In the genomic region with DNA sequence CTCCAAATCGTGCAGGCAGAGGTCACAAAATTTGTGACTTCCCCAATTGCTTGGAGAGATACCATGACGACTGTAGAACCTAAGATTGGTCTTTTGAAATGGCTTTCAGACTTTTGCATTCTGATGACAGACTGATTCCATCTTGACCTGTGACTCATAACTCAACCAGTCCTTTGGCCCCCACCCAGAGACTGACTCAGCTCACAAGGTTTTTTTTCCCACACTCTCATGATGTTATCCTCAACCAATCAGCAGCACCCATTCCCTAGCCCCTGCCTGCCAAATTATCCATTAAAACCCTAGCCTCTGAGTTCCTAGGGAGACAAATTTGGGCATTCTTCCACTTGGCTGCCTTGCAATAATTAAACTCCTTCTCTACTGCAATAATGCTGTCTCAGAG, we compare ENCODE assay signal across 13 cellular contexts.
DNase-seq lines count a peak whose midpoint lies in the region.
"Had no signal": no experiment of that assay in that cellular context is flagged by ENCODE, and none has a peak within 500 bp of the region (broad histone marks: within the 10 kb centered on the region; RNA-seq: fewer than 3 reads in every experiment).

No MANE protein-coding gene starts in this region.

- no peak overlapping the region for H3K27ac Mint-ChIP-seq in activated naive CD4-positive, alpha-beta T cell treated with anti-CD3 and anti-CD28 coated beads for 36 hours

- H3K36me3 Mint-ChIP-seq in activated naive CD4-positive, alpha-beta T cell treated with anti-CD3 and anti-CD28 coated beads for 36 hours (ENCODE audit: low read depth): no peaks in the 10 kb centered on the region

- H3K4me3 Mint-ChIP-seq in activated naive CD4-positive, alpha-beta T cell treated with anti-CD3 and anti-CD28 coated beads for 36 hours: no peak overlapping the region

- peaks cover 25% of the 10 kb centered on the region for H3K9me3 ChIP-seq in MG63

- H3K27me3 ChIP-seq in MG63: no peaks in the 10 kb centered on the region
- H3K27me3 ChIP-seq: right atrium auricular region had no signal

- CTCF ChIA-PET in activated naive CD4-positive, alpha-beta T cell treated with anti-CD3 and anti-CD28 coated beads for 36 hours (lab: Charles Lee): no interaction called here

- H3K4me3 ChIP-seq in MG63: no peak overlapping the region
- H3K4me3 ChIP-seq: right atrium auricular region had no signal

- H3K36me3 ChIP-seq in MG63: no peaks in the 10 kb centered on the region
- H3K36me3 ChIP-seq: right atrium auricular region had no signal

- DNase-seq in Daoy (ENCODE audit: low read depth) (peak; percentile 3), MG63 (peak; percentile 68), astrocyte of the hippocampus (ENCODE audit: low read depth, low spot score) (peak; percentile 88), iris pigment epithelial cell (ENCODE audit: low read depth) (peak; percentile 97), head of caudate nucleus (no peak), epidermal melanocyte (ENCODE audit: insufficient read length, low spot score) (no peak), iPS-NIHi7 (ENCODE audit: extremely low spot score) (no peak)
- no peak for DNase-seq in activated naive CD4-positive, alpha-beta T cell treated with anti-CD3 and anti-CD28 coated beads for 36 hours
- DNase-seq: amygdala, GDM1, NCI-H1105, NCI-H510A had no signal

- no peaks in the 10 kb centered on the region for H3K4me1 Mint-ChIP-seq in activated naive CD4-positive, alpha-beta T cell treated with anti-CD3 and anti-CD28 coated beads for 36 hours (ENCODE audit: low read depth)

- intact Hi-C loops in activated naive CD4-positive, alpha-beta T cell treated with anti-CD3 and anti-CD28 coated beads for 36 hours (cut with micrococcal nuclease): no loop called here
- intact Hi-C loops in head of caudate nucleus (cut with DNase I): no loop called here

- peaks cover 7% of the 10 kb centered on the region for H3K9me3 Mint-ChIP-seq in activated naive CD4-positive, alpha-beta T cell treated with anti-CD3 and anti-CD28 coated beads for 36 hours

- H3K27me3 Mint-ChIP-seq in activated naive CD4-positive, alpha-beta T cell treated with anti-CD3 and anti-CD28 coated beads for 36 hours (ENCODE audit: low read depth): no peaks in the 10 kb centered on the region

Comparison
In these comparisons a context has a peak if more than half of its experiments do, and no peak if none do; other contexts are left out.
1. DNase-seq: peak in Daoy (single experiment), MG63 (single experiment), astrocyte of the hippocampus (single experiment) and iris pigment epithelial cell (single experiment); none in activated naive CD4-positive, alpha-beta T cell treated with anti-CD3 and anti-CD28 coated beads for 36 hours (single experiment), head of caudate nucleus (0 of 42), epidermal melanocyte (single experiment) and iPS-NIHi7 (single experiment).